Comparison of ENCODE assay signal across 8 cellular contexts in genomic region chr7:129433823-129434171, GRCh38. TPM values are rescaled to one million over a fixed set of nuclear protein-coding genes. Genes with fewer than 3 reads are reported as not detected.
A peak's percentile ranks its signal among the peaks of the same experiment; 100 is the strongest.
DNase-seq lines count a peak whose midpoint lies in the region; ATAC-seq and TF ChIP-seq lines count a peak whose summit lies in the region.

No MANE protein-coding gene starts in this region.

- peaks cover 15% of the 10 kb centered on the region for H3K4me1 ChIP-seq in CD8-positive, alpha-beta memory T cell (ENCODE audit: insufficient read depth, low read length)
- H3K4me1 ChIP-seq in spleen, result peaks cover 6 to 24% (median 18%) of the 10 kb centered on the region in 6 donors

- 0 to 2% (median 0%) methylated on average over 12 to 20 of the region's 20 CpGs for WGBS in spleen, 5 donors

- intact Hi-C loops in spleen (cut with DNase I; ENCODE audit: low total_unique reads), result no loop called here

- peak overlapping the region; percentile 92 to 98 (median 94) for H3K4me3 Mint-ChIP-seq in CD8-positive, alpha-beta memory T cell
- H3K4me3 Mint-ChIP-seq in activated CD8-positive, alpha-beta T cell treated with anti-CD3 and anti-CD28 coated beads, Interleukin-2, amount 10 ng/mL, durations not matched to agents 7 days and 5 days, result peak overlapping the region; percentile 88

- peaks cover 18 to 19% (median 18%) of the 10 kb centered on the region in 3 donors for H3K4me1 Mint-ChIP-seq in CD8-positive, alpha-beta memory T cell
- H3K4me1 Mint-ChIP-seq in activated CD8-positive, alpha-beta T cell treated with anti-CD3 and anti-CD28 coated beads, Interleukin-2, amount 10 ng/mL, durations not matched to agents 7 days and 5 days (ENCODE audit: low read depth), result peaks cover 21% of the 10 kb centered on the region

- H3K27ac Mint-ChIP-seq in CD8-positive, alpha-beta memory T cell, result peak overlapping the region in 6 of 8 donors; percentile 32 to 88 (median 57)
- peak overlapping the region; percentile 75 for H3K27ac Mint-ChIP-seq in activated CD8-positive, alpha-beta T cell treated with anti-CD3 and anti-CD28 coated beads, Interleukin-2, amount 10 ng/mL, durations not matched to agents 7 days and 5 days

- H3K4me3 ChIP-seq in CD8-positive, alpha-beta memory T cell (ENCODE audit: low read length), result peak overlapping the region; percentile 69
- H3K4me3 ChIP-seq in spleen, result peak overlapping the region; percentile 66 to 87 (median 82)

- ATAC-seq in GM19455 (IDR thresholded peaks at IDR 0.05; ENCODE audit: unreplicated experiment) (peak; percentile 65), HG03457 (IDR thresholded peaks at IDR 0.05; ENCODE audit: unreplicated experiment) (peak; percentile 52)
- peak; percentile 79 for ATAC-seq in activated CD8-positive, alpha-beta T cell treated with anti-CD3 and anti-CD28 coated beads, Interleukin-2, amount 10 ng/mL, durations not matched to agents 7 days and 5 days

- no peak for TF ChIP-seq POLR2A in spleen (IDR thresholded peaks at IDR 0.05)

- no peaks in the 10 kb centered on the region for H3K9me3 ChIP-seq in CD8-positive, alpha-beta memory T cell (ENCODE audit: low read length)
- H3K9me3 ChIP-seq in spleen, result no peaks in the 10 kb centered on the region

- peaks cover 13% of the 10 kb centered on the region for H3K27me3 ChIP-seq in CD8-positive, alpha-beta memory T cell (ENCODE audit: insufficient read depth, low read length, poor library complexity, severe bottlenecking)
- peaks cover 0 to 45% (median 13%) of the 10 kb centered on the region in 7 donors for H3K27me3 ChIP-seq in spleen (replicated peaks in 1 of 7)

- no peaks in the 10 kb centered on the region for H3K9me3 Mint-ChIP-seq in CD8-positive, alpha-beta memory T cell
- no peaks in the 10 kb centered on the region for H3K9me3 Mint-ChIP-seq in activated CD8-positive, alpha-beta T cell treated with anti-CD3 and anti-CD28 coated beads, Interleukin-2, amount 10 ng/mL, durations not matched to agents 7 days and 5 days (ENCODE audit: insufficient read depth)

- H3K27me3 Mint-ChIP-seq in CD8-positive, alpha-beta memory T cell, result peaks cover 11 to 27% of the 10 kb centered on the region in 2 donors
- peaks cover 28% of the 10 kb centered on the region for H3K27me3 Mint-ChIP-seq in activated CD8-positive, alpha-beta T cell treated with anti-CD3 and anti-CD28 coated beads, Interleukin-2, amount 10 ng/mL, durations not matched to agents 7 days and 5 days (ENCODE audit: low read depth)

- no peaks in the 10 kb centered on the region for H3K36me3 ChIP-seq in CD8-positive, alpha-beta memory T cell (ENCODE audit: insufficient read depth, low read length)
- no peaks in the 10 kb centered on the region for H3K36me3 ChIP-seq in spleen

- POLR2A ChIA-PET in CD8-positive, alpha-beta memory T cell (lab: Charles Lee), result interaction anchor here (0.8 kb wide), 1 partner anchor 643 kb away, joined by 3 read pairs; no protein-coding TSS in a partner anchor
- POLR2A ChIA-PET in activated CD8-positive, alpha-beta T cell treated with anti-CD3 and anti-CD28 coated beads, Interleukin-2, amount 10 ng/mL, durations not matched to agents 7 days and 5 days (lab: Charles Lee), result interaction anchor here (0.9 kb wide), 2 partner anchors 67 to 171 kb away, joined by 3 read pairs; no protein-coding TSS in a partner anchor

- peaks cover 0 to 4% (median under 1%) of the 10 kb centered on the region in 3 donors for H3K36me3 Mint-ChIP-seq in CD8-positive, alpha-beta memory T cell
- peaks cover 3% of the 10 kb centered on the region for H3K36me3 Mint-ChIP-seq in activated CD8-positive, alpha-beta T cell treated with anti-CD3 and anti-CD28 coated beads, Interleukin-2, amount 10 ng/mL, durations not matched to agents 7 days and 5 days (ENCODE audit: low read depth)

- no peak for DNase-seq in CD8-positive, alpha-beta memory T cell
- DNase-seq in activated CD8-positive, alpha-beta T cell treated with anti-CD3 and anti-CD28 coated beads, Interleukin-2, amount 10 ng/mL, durations not matched to agents 7 days and 5 days, result no peak
- DNase-seq in iPS DF 4.7 (ENCODE audit: extremely low read depth, low spot score), result peak; percentile 51
- DNase-seq in spleen, result no peak
- DNase-seq in islet precursor cell, result no peak
- DNase-seq in occipital lobe (lab: John Stamatoyannopoulos, UW), result no peak

- peak overlapping the region; percentile 72 for H3K27ac ChIP-seq in CD8-positive, alpha-beta memory T cell (ENCODE audit: low read depth, low read length)
- H3K27ac ChIP-seq in spleen, result peak overlapping the region in 4 of 8 donors; percentile 41 to 63 (median 51)

- CTCF ChIA-PET in CD8-positive, alpha-beta memory T cell (lab: Charles Lee), result interaction anchor here (1.1 to 1.7 kb wide), 8 partner anchors 9 to 179 kb away, joined by 3 to 8 read pairs (median 5); no protein-coding TSS in a partner anchor
- CTCF ChIA-PET in activated CD8-positive, alpha-beta T cell treated with anti-CD3 and anti-CD28 coated beads, Interleukin-2, amount 10 ng/mL, durations not matched to agents 7 days and 5 days (lab: Charles Lee), result interaction anchor here (0.9 to 4.7 kb wide), 23 partner anchors 8 to 577 kb away, joined by 3 to 48 read pairs (median 4); no protein-coding TSS in a partner anchor

- TF ChIP-seq CTCF in spleen (IDR thresholded peaks at IDR 0.05 in 8 of 11, conservative IDR thresholded peaks at IDR 0.05 in 3 of 11), result peak in 1 of 11 experiments; percentile 3

RNA-seq across cellular contexts. Expression of gene STRIP2, which starts 0.4 kb away (rescaled TPM):
- 10 to 100 TPM; 21.0 to 25.0 TPM for total RNA-seq in CD8-positive, alpha-beta memory T cell
- polyA plus RNA-seq in CD8-positive, alpha-beta memory T cell, result not detected
- total RNA-seq in activated CD8-positive, alpha-beta T cell treated with anti-CD3 and anti-CD28 coated beads, Interleukin-2, amount 10 ng/mL, durations not matched to agents 7 days and 5 days, result 1 to 10 TPM; 6.6 to 7.1 TPM
- total RNA-seq in spleen (1 to 10 TPM in 5 of 7 donors, under 1 TPM in 2; 0.60 to 2.2 (median 1.3) TPM), occipital lobe (0.94 TPM)
- 1 to 10 TPM in 2 of 3 donors, under 1 TPM in 1; 0.97 to 1.7 (median 1.2) TPM for polyA plus RNA-seq in spleen
